In genomic region chr16:89150981-89151380, GRCh38 we compare ENCODE assay signal across 20 cellular contexts. TPM values are rescaled to one million over a fixed set of nuclear protein-coding genes. Genes with fewer than 3 reads are reported as not detected.
"Had no signal": no experiment of that assay in that cellular context is flagged by ENCODE, and none has a peak within 500 bp of the region (broad histone marks: within the 10 kb centered on the region; RNA-seq: fewer than 3 reads in every experiment).

No MANE protein-coding gene starts in this region.

- H3K27ac Mint-ChIP-seq: activated naive CD8-positive, alpha-beta T cell treated with anti-CD3 and anti-CD28 coated beads for 36 hours; stimulated activated memory B cell treated with anti-CD40 and anti-IgM and Interleukin-4, amounts not matched to agents 10 μg/mL and 1 μg/mL and 100 μg/mL, for 72 hours had no signal

- H3K27me3 Mint-ChIP-seq: activated naive CD8-positive, alpha-beta T cell treated with anti-CD3 and anti-CD28 coated beads for 36 hours; stimulated activated memory B cell treated with anti-CD40 and anti-IgM and Interleukin-4, amounts not matched to agents 10 μg/mL and 1 μg/mL and 100 μg/mL, for 72 hours had no signal

- H3K27me3 ChIP-seq: dorsolateral prefrontal cortex, upper lobe of right lung had no signal

- H3K9me3 ChIP-seq: thoracic aorta, upper lobe of right lung had no signal

- H3K27ac ChIP-seq: dorsolateral prefrontal cortex, epithelial cell of prostate, left lung, thoracic aorta, upper lobe of right lung had no signal

- H3K4me3 Mint-ChIP-seq: activated naive CD8-positive, alpha-beta T cell treated with anti-CD3 and anti-CD28 coated beads for 36 hours; stimulated activated memory B cell treated with anti-CD40 and anti-IgM and Interleukin-4, amounts not matched to agents 10 μg/mL and 1 μg/mL and 100 μg/mL, for 72 hours had no signal

- ATAC-seq: left lung; sciatic nerve; stimulated activated memory B cell treated with anti-CD40 and anti-IgM and Interleukin-4, amounts not matched to agents 10 μg/mL and 1 μg/mL and 100 μg/mL, for 72 hours; upper lobe of right lung had no signal

- H3K4me1 Mint-ChIP-seq: activated naive CD8-positive, alpha-beta T cell treated with anti-CD3 and anti-CD28 coated beads for 36 hours had no signal

- H3K9me3 Mint-ChIP-seq: activated naive CD8-positive, alpha-beta T cell treated with anti-CD3 and anti-CD28 coated beads for 36 hours had no signal

- H3K4me3 ChIP-seq: dorsolateral prefrontal cortex, left lung, smooth muscle cell, thoracic aorta, upper lobe of right lung had no signal

- DNase-seq: activated CD4-positive, alpha-beta T cell treated with anti-CD3 and anti-CD28 coated beads, Interleukin-2, amount 50 U/mL, for 4 hours; activated naive CD4-positive, alpha-beta T cell; activated naive CD8-positive, alpha-beta T cell treated with anti-CD3 and anti-CD28 coated beads for 36 hours; amniotic stem cell; central memory CD4-positive, alpha-beta T cell; dorsolateral prefrontal cortex; foreskin fibroblast; hypothalamus; stimulated activated CD4-positive, alpha-beta T cell treated with anti-CD3 and anti-CD28 coated beads, Interleukin-4, amount 100 ng/mL, for 24 hours; SW 1271 had no signal

RNA-seq across cellular contexts. Expression of gene CDH15, which starts 20.6 kb away (rescaled TPM):
- total RNA-seq: activated naive CD8-positive, alpha-beta T cell treated with anti-CD3 and anti-CD28 coated beads for 36 hours; omental fat pad; T-helper 2 cell treated with Interferon-gamma antibody and Interleukin-4, amounts not matched to agents 100 ng/mL and 5 ng/mL, for 36 hours had no signal

RNA-seq across cellular contexts. Expression of gene SLC22A31, which starts 49.4 kb away (rescaled TPM):
- total RNA-seq: activated naive CD8-positive, alpha-beta T cell treated with anti-CD3 and anti-CD28 coated beads for 36 hours; myocyte; omental fat pad; smooth muscle cell had no signal
